ENCODE assay signal across 8 cellular contexts in the genomic region with DNA sequence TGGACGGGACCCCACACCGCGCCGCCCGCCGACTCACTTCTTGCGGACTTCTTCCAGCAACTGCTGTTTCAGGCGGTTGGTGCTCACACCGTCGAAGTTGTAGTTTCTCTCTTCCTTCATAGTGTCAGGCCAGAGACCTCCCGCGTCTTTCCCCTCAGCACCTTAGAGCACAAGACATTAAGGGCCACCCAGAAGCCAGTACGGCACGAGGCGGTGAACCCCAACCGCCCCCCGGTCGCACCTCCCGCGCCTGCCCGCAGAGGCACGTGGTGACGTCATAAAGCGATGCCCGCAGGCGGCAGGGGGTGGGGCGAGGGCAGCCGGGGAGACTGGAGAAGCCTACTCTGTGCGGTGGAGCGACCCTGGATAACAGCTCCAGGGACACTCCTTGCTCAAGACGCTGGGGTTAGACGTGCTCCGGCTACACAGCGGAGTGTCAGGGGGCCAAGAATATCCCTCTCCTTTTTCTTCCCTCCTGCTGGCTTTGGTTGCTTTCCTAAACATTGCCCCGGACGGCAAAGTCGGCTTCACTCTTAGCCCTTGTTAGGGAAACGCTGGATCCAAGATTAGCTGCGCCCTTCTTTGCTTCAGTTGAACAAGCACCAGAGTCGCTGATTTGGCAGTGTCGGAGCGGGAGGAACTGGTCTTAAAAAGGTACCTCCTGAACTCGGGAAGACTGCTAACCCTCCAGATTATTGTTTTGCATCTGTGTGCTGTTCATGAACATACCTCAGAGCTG. TPM values are rescaled to one million over a fixed set of nuclear protein-coding genes. Genes with fewer than 3 reads are reported as not detected.
DNase-seq lines count a peak whose midpoint lies in the region; ATAC-seq and TF ChIP-seq lines count a peak whose summit lies in the region.

CCDC169 (minus strand) TSS at position 215 of the 739 bp plus-strand sequence; CDS start at position 120, 95 bp downstream.

- H3K4me3 ChIP-seq in fibroblast of villous mesenchyme (ENCODE audit: low read depth, low read length), result peak within 1 kb of the TSS; percentile 73

- H3K36me3 Mint-ChIP-seq in nephron progenitor cell (ENCODE audit: low read depth), result peaks cover 20% of the 10 kb centered on the region
- no peaks in the 10 kb centered on the region for H3K36me3 Mint-ChIP-seq in stimulated activated naive CD8-positive, alpha-beta T cell treated with anti-CD3 and anti-CD28 coated beads, Interleukin-15, Interleukin-2, amounts not matched to agents 100 ng/mL and 50 ng/mL, for 24 hours (ENCODE audit: low read depth)

- peak within 1 kb of the TSS; percentile 91 for H3K4me3 Mint-ChIP-seq in nephron progenitor cell
- peak within 1 kb of the TSS; percentile 83 for H3K4me3 Mint-ChIP-seq in stimulated activated naive CD8-positive, alpha-beta T cell treated with anti-CD3 and anti-CD28 coated beads, Interleukin-15, Interleukin-2, amounts not matched to agents 100 ng/mL and 50 ng/mL, for 24 hours

- H3K9me3 Mint-ChIP-seq in nephron progenitor cell, result peaks cover 4% of the 10 kb centered on the region
- no peaks in the 10 kb centered on the region for H3K9me3 Mint-ChIP-seq in stimulated activated naive CD8-positive, alpha-beta T cell treated with anti-CD3 and anti-CD28 coated beads, Interleukin-15, Interleukin-2, amounts not matched to agents 100 ng/mL and 50 ng/mL, for 24 hours

- peak within 1 kb of the TSS; percentile 82 for H3K27ac Mint-ChIP-seq in nephron progenitor cell
- H3K27ac Mint-ChIP-seq in stimulated activated naive CD8-positive, alpha-beta T cell treated with anti-CD3 and anti-CD28 coated beads, Interleukin-15, Interleukin-2, amounts not matched to agents 100 ng/mL and 50 ng/mL, for 24 hours, result peak within 1 kb of the TSS; percentile 75

- no peak for TF ChIP-seq CTCF in fibroblast of villous mesenchyme (IDR thresholded peaks at IDR 0.05; ENCODE audit: insufficient read depth, low read depth, low read length)
- TF ChIP-seq CTCF in nephron progenitor cell (IDR thresholded peaks at IDR 0.05), result no peak

- DNase-seq in SIG-M5 (lab: John Stamatoyannopoulos, UW), result peak; percentile 27
- DNase-seq in activated gamma-delta T cell (lab: John Stamatoyannopoulos, UW), result peak; percentile 26
- peak; percentile 67 for DNase-seq in fibroblast of villous mesenchyme (ENCODE audit: low read depth)
- DNase-seq in nephron progenitor cell, result peak; percentile 74

- ATAC-seq in GM18505 (IDR thresholded peaks at IDR 0.05; ENCODE audit: unreplicated experiment) (peak; percentile 57), HG03342 (IDR thresholded peaks at IDR 0.05; ENCODE audit: unreplicated experiment) (peak; percentile 50), GM19455 (IDR thresholded peaks at IDR 0.05; ENCODE audit: unreplicated experiment) (no peak)

- H3K27me3 Mint-ChIP-seq in nephron progenitor cell (ENCODE audit: low read depth, poor library complexity), result no peaks in the 10 kb centered on the region
- H3K27me3 Mint-ChIP-seq in stimulated activated naive CD8-positive, alpha-beta T cell treated with anti-CD3 and anti-CD28 coated beads, Interleukin-15, Interleukin-2, amounts not matched to agents 100 ng/mL and 50 ng/mL, for 24 hours, result peaks cover 43% of the 10 kb centered on the region

- peaks cover 13% of the 10 kb centered on the region for H3K4me1 Mint-ChIP-seq in nephron progenitor cell
- H3K4me1 Mint-ChIP-seq in stimulated activated naive CD8-positive, alpha-beta T cell treated with anti-CD3 and anti-CD28 coated beads, Interleukin-15, Interleukin-2, amounts not matched to agents 100 ng/mL and 50 ng/mL, for 24 hours (ENCODE audit: low read depth), result peaks cover 21% of the 10 kb centered on the region

- TF ChIP-seq POLR2A in GM18505 (IDR thresholded peaks at IDR 0.05; ENCODE audit: borderline replicate concordance, extremely low read depth, insufficient read depth, insufficient read length), result no peak

RNA-seq across cellular contexts. Expression of gene CCDC169, which starts in this region (rescaled TPM):
- 0.97 and 4.3 TPM in 2 replicates for total RNA-seq in fibroblast of villous mesenchyme
